Comparison of ENCODE assay signal across 3 cellular contexts in genomic region chr2:101026253-101026701, GRCh38.
TF ChIP-seq lines count a peak whose summit lies in the region.

No MANE protein-coding gene starts in this region.

TF ChIP-seq in HCT116, 20 proteins besides CTCF, POLR2A, EP300 and RAD21:
- no peak for TF ChIP-seq YY1 (IDR thresholded peaks at IDR 0.05; ENCODE audit: extremely low read depth, insufficient replicate concordance, low read depth, low read length)
- TF ChIP-seq ZBTB33 (IDR thresholded peaks at IDR 0.05; ENCODE audit: extremely low read depth, insufficient replicate concordance, low read length) = no peak
- 0 out of 2 replicates have a peak, but pooled peaks have one; percentile 15 for TF ChIP-seq POLR2AphosphoS5 (IDR thresholded peaks at IDR 0.05; ENCODE audit: low read depth, low read length)

TF ChIP-seq in WTC11, 78 proteins besides CTCF, POLR2A, EP300 and RAD21:
- no peak for TF ChIP-seq GTF2I (CRISPR knock-in tag; conservative IDR thresholded peaks at IDR 0.05)
- TF ChIP-seq USF1 (CRISPR knock-in tag; IDR thresholded peaks at IDR 0.05) = no peak
- TF ChIP-seq ZNF121 (CRISPR knock-in tag; IDR thresholded peaks at IDR 0.05) = no peak
TF ChIP-seq in WTC11: peak in this region for 0.

TF ChIP-seq in HepG2, 621 proteins besides CTCF, POLR2A, EP300 and RAD21 (continues in another document):
- TF ChIP-seq ZNF501 (CRISPR knock-in tag; IDR thresholded peaks at IDR 0.05) (no peak), TRIM22 (IDR thresholded peaks at IDR 0.05) (no peak), ZNF770 (CRISPR knock-in tag; IDR thresholded peaks at IDR 0.05) (no peak), DMTF1 (CRISPR knock-in tag; IDR thresholded peaks at IDR 0.05) (no peak), MIER3 (CRISPR knock-in tag; IDR thresholded peaks at IDR 0.05; ENCODE audit: borderline replicate concordance) (no peak), DNMT1 (CRISPR knock-in tag; IDR thresholded peaks at IDR 0.05) (no peak), NR2F2 (IDR thresholded peaks at IDR 0.05; ENCODE audit: borderline replicate concordance, low read depth) (no peak), SSRP1 (CRISPR knock-in tag; IDR thresholded peaks at IDR 0.05) (peak; percentile 65; the same call in 1 of the 2 replicates), HOXA9 (CRISPR knock-in tag; IDR thresholded peaks at IDR 0.05; ENCODE audit: borderline replicate concordance) (no peak), ZNF7 (CRISPR knock-in tag; IDR thresholded peaks at IDR 0.05) (no peak), ZNF720 (CRISPR knock-in tag; IDR thresholded peaks at IDR 0.05) (no peak), HNRNPK (IDR thresholded peaks at IDR 0.05; ENCODE audit: low read depth, low read length, poor library complexity, severe bottlenecking) (no peak), HMG20A (CRISPR knock-in tag; IDR thresholded peaks at IDR 0.05; ENCODE audit: borderline replicate concordance) (no peak), PPARG (CRISPR knock-in tag; conservative IDR thresholded peaks at IDR 0.05) (no peak), CENPT (CRISPR knock-in tag; IDR thresholded peaks at IDR 0.05; ENCODE audit: low read depth) (no peak), NR2F1 (CRISPR knock-in tag; IDR thresholded peaks at IDR 0.05) (no peak), SALL1 (CRISPR knock-in tag; IDR thresholded peaks at IDR 0.05) (no peak), ATF5 (CRISPR knock-in tag; IDR thresholded peaks at IDR 0.05; ENCODE audit: low read depth) (no peak), RFXANK (CRISPR knock-in tag; IDR thresholded peaks at IDR 0.05) (no peak), MED13 (CRISPR knock-in tag; IDR thresholded peaks at IDR 0.05) (no peak), ZNF704 (CRISPR knock-in tag; IDR thresholded peaks at IDR 0.05; ENCODE audit: borderline replicate concordance) (no peak), NFIC (IDR thresholded peaks at IDR 0.05; ENCODE audit: low read length) (no peak), ZNF280D (CRISPR knock-in tag; IDR thresholded peaks at IDR 0.05) (no peak), TSC22D2 (CRISPR knock-in tag; IDR thresholded peaks at IDR 0.05; ENCODE audit: borderline replicate concordance) (no peak), RBM22 (optimal IDR thresholded peaks at IDR 0.05; ENCODE audit: low read length) (peak; percentile 89), PHB2 (IDR thresholded peaks at IDR 0.05; ENCODE audit: partially characterized antibody) (no peak), ZNF510 (CRISPR knock-in tag; IDR thresholded peaks at IDR 0.05; ENCODE audit: low read depth) (no peak), ZNF564 (CRISPR knock-in tag; IDR thresholded peaks at IDR 0.05) (no peak), ZNF335 (CRISPR knock-in tag; IDR thresholded peaks at IDR 0.05) (no peak), BCL6 (CRISPR knock-in tag; IDR thresholded peaks at IDR 0.05) (0 out of 2 replicates have a peak, but pooled peaks have one; percentile 55), ZNF281 (CRISPR knock-in tag; IDR thresholded peaks at IDR 0.05; ENCODE audit: borderline replicate concordance) (peak; percentile 40; the same call in 1 of the 2 replicates), DBP (CRISPR knock-in tag; IDR thresholded peaks at IDR 0.05; ENCODE audit: not compliant biosample characterization) (no peak), ZNF660 (CRISPR knock-in tag; IDR thresholded peaks at IDR 0.05; ENCODE audit: borderline replicate concordance, low read depth) (no peak), ZNF83 (CRISPR knock-in tag; IDR thresholded peaks at IDR 0.05; ENCODE audit: borderline replicate concordance) (no peak), SOX13 (IDR thresholded peaks at IDR 0.05) (no peak), SOX13 (CRISPR knock-in tag; conservative IDR thresholded peaks at IDR 0.05 in 1 of 2, IDR thresholded peaks at IDR 0.05 in 1 of 2) (peak in 1 of 2 experiments; percentile 27; a peak in 1 of 4 replicates), PRMT3 (CRISPR knock-in tag; IDR thresholded peaks at IDR 0.05; ENCODE audit: borderline replicate concordance, low read depth) (no peak), ZNF547 (CRISPR knock-in tag; IDR thresholded peaks at IDR 0.05) (no peak)
